ENCODE assay signal across 21 cellular contexts in the genomic region with DNA sequence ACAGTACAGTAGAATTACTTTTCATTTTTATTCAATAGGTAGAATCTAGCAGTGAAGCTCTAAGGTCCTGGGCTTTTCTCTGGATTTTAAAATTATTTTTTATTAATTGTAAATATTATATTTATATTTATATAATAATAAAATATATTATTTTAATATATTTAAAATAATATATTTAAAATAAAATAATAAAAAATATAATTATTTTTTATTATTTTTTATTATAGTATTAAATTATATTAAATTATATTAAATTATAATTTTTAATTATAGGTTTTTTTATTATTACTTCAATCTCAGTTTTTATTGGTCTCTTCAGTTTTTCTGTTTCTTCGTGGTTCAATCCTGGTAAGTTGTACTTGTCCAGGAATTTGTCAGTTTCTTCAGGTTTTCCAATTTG. TPM values are rescaled to one million over a fixed set of nuclear protein-coding genes. Genes with fewer than 3 reads are reported as not detected.
"Had no signal": no experiment of that assay in that cellular context is flagged by ENCODE, and none has a peak within 500 bp of the region (broad histone marks: within the 10 kb centered on the region; RNA-seq: fewer than 3 reads in every experiment).

No MANE protein-coding gene starts in this region.

- FAIRE-seq: HepG2 had no signal

- ATAC-seq: HepG2 had no signal

- H3K27ac ChIP-seq: RWPE1 had no signal

- H3K9ac ChIP-seq: SK-N-SH had no signal

- H3K36me3 ChIP-seq: MG63 had no signal

- H3K9me3 ChIP-seq: MG63, SK-N-SH had no signal

- H3K4me3 ChIP-seq: MG63 had no signal

- DNase-seq: IMR-90, Karpas-422, KG1, MG63, NCI-H1092, NCI-H1436, NCI-H187, NCI-H2029, NCI-H2081 treated with DMSO at 0.1 percent for 48 hours, NCI-H2171, NCI-H226, NCI-H446, NCI-H510A, NCI-H524 treated with DMSO at 0.1 percent for 48 hours, NCI-H69, NCI-H774, SHP77, SK-N-SH had no signal

RNA-seq across cellular contexts. Expression of a gene that starts 49.7 kb away (rescaled TPM):
- total RNA-seq: HepG2, HT1080 had no signal
- polyA plus RNA-seq: HepG2, SK-N-SH had no signal
